8 cellular contexts compared by ENCODE assay signal in the genomic region with DNA sequence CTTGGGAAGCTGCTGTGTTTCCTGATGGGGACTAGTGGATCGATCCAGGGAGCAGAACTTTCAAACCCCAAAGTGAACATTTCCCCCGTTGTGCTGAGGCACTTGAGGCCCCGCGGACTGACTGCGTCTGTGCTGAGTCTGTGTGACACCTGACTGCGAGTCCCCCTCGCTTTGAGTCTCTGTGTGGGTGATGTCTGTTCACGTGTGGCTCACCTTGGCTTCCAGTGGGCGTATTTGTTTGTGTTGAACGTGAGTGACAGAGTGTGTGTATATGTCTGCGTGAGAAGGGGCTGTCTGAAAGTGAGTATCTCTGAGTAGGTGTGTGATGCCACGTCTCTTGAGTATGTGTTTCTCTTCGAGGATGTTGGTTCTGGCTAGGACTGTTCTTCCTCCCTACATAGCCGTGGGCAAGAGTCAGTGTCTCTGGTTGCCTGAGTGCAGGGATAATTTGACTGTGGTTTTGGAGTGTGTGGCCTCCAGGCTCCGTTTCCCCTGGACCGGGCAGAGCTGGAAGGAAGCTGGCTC. TPM values are rescaled to one million over a fixed set of nuclear protein-coding genes. Genes with fewer than 3 reads are reported as not detected.
DNase-seq lines count a peak whose midpoint lies in the region; ATAC-seq and TF ChIP-seq lines count a peak whose summit lies in the region.

No MANE protein-coding gene starts in this region.

- intact Hi-C loops in activated CD4-positive, alpha-beta T cell treated with anti-CD3 and anti-CD28 coated beads, Interleukin-2, amount 10 ng/mL, durations not matched to agents 24 days and 14 days (cut with micrococcal nuclease) = no loop called here

- H3K9me3 Mint-ChIP-seq in activated CD4-positive, alpha-beta T cell treated with anti-CD3 and anti-CD28 coated beads, Interleukin-2, amount 10 ng/mL, durations not matched to agents 24 days and 14 days = no peaks in the 10 kb centered on the region
- no peaks in the 10 kb centered on the region for H3K9me3 Mint-ChIP-seq in effector memory CD8-positive, alpha-beta T cell
- H3K9me3 Mint-ChIP-seq in neural progenitor cell = no peaks in the 10 kb centered on the region

- peaks cover 59% of the 10 kb centered on the region for H3K27me3 Mint-ChIP-seq in activated CD4-positive, alpha-beta T cell treated with anti-CD3 and anti-CD28 coated beads, Interleukin-2, amount 10 ng/mL, durations not matched to agents 24 days and 14 days
- H3K27me3 Mint-ChIP-seq in effector memory CD8-positive, alpha-beta T cell = peaks cover 68 to 82% of the 10 kb centered on the region in 2 donors
- peaks cover 25% of the 10 kb centered on the region for H3K27me3 Mint-ChIP-seq in neural progenitor cell (ENCODE audit: insufficient read depth, low read depth)

- peak overlapping the region; percentile 86 for H3K4me3 Mint-ChIP-seq in activated CD4-positive, alpha-beta T cell treated with anti-CD3 and anti-CD28 coated beads, Interleukin-2, amount 10 ng/mL, durations not matched to agents 24 days and 14 days
- H3K4me3 Mint-ChIP-seq in effector memory CD8-positive, alpha-beta T cell = peak overlapping the region; percentile 60 to 70
- peak overlapping the region; percentile 84 for H3K4me3 Mint-ChIP-seq in neural progenitor cell

- H3K9ac ChIP-seq in neural progenitor cell = no peak overlapping the region

- H3K79me2 ChIP-seq in neural progenitor cell (ENCODE audit: low read depth) = peaks cover 47% of the 10 kb centered on the region

- H3K9me3 ChIP-seq in SJSA1 (replicated peaks) (0 out of 2 replicates have a peak, but pooled peaks cover 4% of the 10 kb centered on the region), neural progenitor cell (ENCODE audit: low read depth) (no peaks in the 10 kb centered on the region)

- H3K4me1 ChIP-seq in SJSA1 (replicated peaks) (peaks cover 57% of the 10 kb centered on the region), neural progenitor cell (peaks cover 32% of the 10 kb centered on the region)

- H3K36me3 Mint-ChIP-seq in activated CD4-positive, alpha-beta T cell treated with anti-CD3 and anti-CD28 coated beads, Interleukin-2, amount 10 ng/mL, durations not matched to agents 24 days and 14 days (ENCODE audit: low read depth) = peaks cover 1% of the 10 kb centered on the region
- no peaks in the 10 kb centered on the region for H3K36me3 Mint-ChIP-seq in effector memory CD8-positive, alpha-beta T cell (ENCODE audit: insufficient read depth)
- no peaks in the 10 kb centered on the region for H3K36me3 Mint-ChIP-seq in neural progenitor cell

- no peak for TF ChIP-seq CTCF in neural progenitor cell (IDR thresholded peaks at IDR 0.05)

- H3K27ac ChIP-seq in SJSA1 (peak overlapping the region; percentile 98; the same call in 1 of the 2 replicates), neural progenitor cell (no peak overlapping the region)

- H3K4me3 ChIP-seq in SJSA1 = peak overlapping the region; percentile 96
- H3K4me3 ChIP-seq in neural progenitor cell = peak overlapping the region; percentile 73

- H3K27ac Mint-ChIP-seq in activated CD4-positive, alpha-beta T cell treated with anti-CD3 and anti-CD28 coated beads, Interleukin-2, amount 10 ng/mL, durations not matched to agents 24 days and 14 days = peak overlapping the region; percentile 21
- H3K27ac Mint-ChIP-seq in effector memory CD8-positive, alpha-beta T cell = no peak overlapping the region
- peak overlapping the region; percentile 18 for H3K27ac Mint-ChIP-seq in neural progenitor cell

- ATAC-seq in effector memory CD8-positive, alpha-beta T cell (replicated peaks) = no peak

- H3K4me1 Mint-ChIP-seq in activated CD4-positive, alpha-beta T cell treated with anti-CD3 and anti-CD28 coated beads, Interleukin-2, amount 10 ng/mL, durations not matched to agents 24 days and 14 days = peaks cover 13% of the 10 kb centered on the region
- peaks cover 13 to 15% of the 10 kb centered on the region in 2 donors for H3K4me1 Mint-ChIP-seq in effector memory CD8-positive, alpha-beta T cell (ENCODE audit: low read depth in 2 of 2)
- peaks cover 36% of the 10 kb centered on the region for H3K4me1 Mint-ChIP-seq in neural progenitor cell

- DNase-seq in activated CD4-positive, alpha-beta T cell treated with anti-CD3 and anti-CD28 coated beads, Interleukin-2, amount 10 ng/mL, durations not matched to agents 24 days and 14 days = peak; percentile 59
- no peak for DNase-seq in activated CD4-positive, alpha-beta T cell treated with anti-CD3 and anti-CD28 coated beads for 4 hours
- DNase-seq in SJSA1 (ENCODE audit: low read depth in 1 of 2, low spot score in 2 of 2) (peak in 1 of 2 experiments; percentile 49), neural progenitor cell (ENCODE audit: low spot score) (peak; percentile 35), NOMO-1 treated with DMSO at 0.1 percent for 48 hours (lab: John Stamatoyannopoulos, UW; ENCODE audit: unreplicated experiment) (no peak), NCI-H2107 treated with DMSO at 0.1 percent for 48 hours (lab: John Stamatoyannopoulos, UW; ENCODE audit: unreplicated experiment) (no peak), AML-193 (lab: John Stamatoyannopoulos, UW) (no peak)
- no peak for DNase-seq in effector memory CD8-positive, alpha-beta T cell

- H3K27me3 ChIP-seq in SJSA1 (replicated peaks) (no peaks in the 10 kb centered on the region), neural progenitor cell (peaks cover 43% of the 10 kb centered on the region)

- H2AFZ ChIP-seq in neural progenitor cell (replicated peaks) = peak overlapping the region; percentile 97

- H3K4me2 ChIP-seq in neural progenitor cell = peak overlapping the region; percentile 95

- H3F3A ChIP-seq in neural progenitor cell (ENCODE audit: low read depth) = peaks cover 33% of the 10 kb centered on the region

- peaks cover 43% of the 10 kb centered on the region for H3K36me3 ChIP-seq in SJSA1
- H3K36me3 ChIP-seq in neural progenitor cell = no peaks in the 10 kb centered on the region

- peaks cover 33% of the 10 kb centered on the region for H4K20me1 ChIP-seq in neural progenitor cell (ENCODE audit: low read depth)

RNA-seq across cellular contexts. Expression of gene TEAD4, which starts 1.3 kb away (rescaled TPM):
- total RNA-seq in activated CD4-positive, alpha-beta T cell treated with anti-CD3 and anti-CD28 coated beads, Interleukin-2, amount 10 ng/mL, durations not matched to agents 24 days and 14 days = 14.2 and 18.8 TPM in 2 replicates
- total RNA-seq in SJSA1 (2014; rRNA removed; shearing (Covaris generic)) = 36.6 and 51.2 TPM in 2 replicates
- total RNA-seq in neural progenitor cell (ENCODE audit: low replicate concordance) = 8.8 and 22.5 TPM in 2 replicates

Comparison
In these comparisons a context has a peak if more than half of its experiments do, and no peak if none do; other contexts are left out.
1. DNase-seq: peak in activated CD4-positive, alpha-beta T cell treated with anti-CD3 and anti-CD28 coated beads, Interleukin-2, amount 10 ng/mL, durations not matched to agents 24 days and 14 days (single experiment) and neural progenitor cell (single experiment); none in activated CD4-positive, alpha-beta T cell treated with anti-CD3 and anti-CD28 coated beads for 4 hours (0 of 2), effector memory CD8-positive, alpha-beta T cell (0 of 3), NOMO-1 treated with DMSO at 0.1 percent for 48 hours (single experiment), NCI-H2107 treated with DMSO at 0.1 percent for 48 hours (single experiment) and AML-193 (0 of 2).
2. H3K27ac Mint-ChIP-seq: peak in activated CD4-positive, alpha-beta T cell treated with anti-CD3 and anti-CD28 coated beads, Interleukin-2, amount 10 ng/mL, durations not matched to agents 24 days and 14 days (single experiment) and neural progenitor cell (single experiment); none in effector memory CD8-positive, alpha-beta T cell (0 of 2).
3. Peak in every context shown above with its lines, with median percentiles within 50 percentile points of each other: H3K4me3 Mint-ChIP-seq.